In the genomic region with DNA sequence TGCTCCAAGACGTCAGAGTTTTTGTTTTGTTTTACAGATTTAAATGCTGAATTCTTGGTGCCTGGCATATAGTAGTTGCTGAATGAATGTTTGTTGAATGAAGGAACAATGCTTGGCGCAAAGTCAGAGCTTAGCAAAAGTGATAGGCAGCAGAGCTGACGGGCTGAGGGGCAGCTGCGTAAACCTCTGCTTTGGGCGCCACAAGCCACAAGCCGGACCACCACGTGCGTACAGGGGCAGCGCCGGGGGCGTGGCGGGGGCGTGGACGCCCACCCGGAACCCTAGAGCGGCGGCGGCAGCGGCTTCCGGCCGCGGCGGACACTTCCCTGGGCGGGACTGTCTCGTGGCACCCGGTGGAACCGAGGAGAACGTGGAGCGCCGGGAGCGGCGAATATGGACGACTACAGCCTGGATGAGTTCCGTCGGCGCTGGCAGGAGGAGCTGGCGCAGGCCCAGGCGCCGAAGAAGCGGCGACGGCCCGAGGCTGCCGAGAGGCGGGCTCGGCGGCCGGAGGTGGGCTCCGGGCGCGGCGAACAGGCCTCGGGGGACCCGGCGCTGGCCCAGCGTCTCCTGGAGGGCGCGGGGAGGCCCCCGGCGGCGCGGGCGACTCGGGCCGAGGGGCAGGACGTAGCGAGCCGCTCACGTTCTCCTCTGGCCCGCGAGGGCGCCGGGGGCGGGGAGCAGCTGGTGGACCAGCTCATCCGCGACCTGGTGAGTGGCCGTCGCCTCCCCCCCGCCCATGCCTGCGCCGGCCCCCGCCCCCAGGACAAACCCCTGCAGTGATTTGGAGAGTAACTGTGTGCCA, we compare ENCODE assay signal across 1 cellular context.
TF ChIP-seq lines count a peak whose summit lies in the region.

A gene with protein sequence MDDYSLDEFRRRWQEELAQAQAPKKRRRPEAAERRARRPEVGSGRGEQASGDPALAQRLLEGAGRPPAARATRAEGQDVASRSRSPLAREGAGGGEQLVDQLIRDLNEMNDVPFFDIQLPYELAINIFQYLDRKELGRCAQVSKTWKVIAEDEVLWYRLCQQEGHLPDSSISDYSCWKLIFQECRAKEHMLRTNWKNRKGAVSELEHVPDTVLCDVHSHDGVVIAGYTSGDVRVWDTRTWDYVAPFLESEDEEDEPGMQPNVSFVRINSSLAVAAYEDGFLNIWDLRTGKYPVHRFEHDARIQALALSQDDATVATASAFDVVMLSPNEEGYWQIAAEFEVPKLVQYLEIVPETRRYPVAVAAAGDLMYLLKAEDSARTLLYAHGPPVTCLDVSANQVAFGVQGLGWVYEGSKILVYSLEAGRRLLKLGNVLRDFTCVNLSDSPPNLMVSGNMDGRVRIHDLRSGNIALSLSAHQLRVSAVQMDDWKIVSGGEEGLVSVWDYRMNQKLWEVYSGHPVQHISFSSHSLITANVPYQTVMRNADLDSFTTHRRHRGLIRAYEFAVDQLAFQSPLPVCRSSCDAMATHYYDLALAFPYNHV (plus strand): TSS at position 306 of the 805 bp plus-strand sequence. CDS start 88 bp downstream, at position 394.

TF ChIP-seq in HepG2, 621 proteins besides CTCF, POLR2A, EP300 and RAD21 (continued from another document and continues in another):
- TF ChIP-seq, protein P1, sequence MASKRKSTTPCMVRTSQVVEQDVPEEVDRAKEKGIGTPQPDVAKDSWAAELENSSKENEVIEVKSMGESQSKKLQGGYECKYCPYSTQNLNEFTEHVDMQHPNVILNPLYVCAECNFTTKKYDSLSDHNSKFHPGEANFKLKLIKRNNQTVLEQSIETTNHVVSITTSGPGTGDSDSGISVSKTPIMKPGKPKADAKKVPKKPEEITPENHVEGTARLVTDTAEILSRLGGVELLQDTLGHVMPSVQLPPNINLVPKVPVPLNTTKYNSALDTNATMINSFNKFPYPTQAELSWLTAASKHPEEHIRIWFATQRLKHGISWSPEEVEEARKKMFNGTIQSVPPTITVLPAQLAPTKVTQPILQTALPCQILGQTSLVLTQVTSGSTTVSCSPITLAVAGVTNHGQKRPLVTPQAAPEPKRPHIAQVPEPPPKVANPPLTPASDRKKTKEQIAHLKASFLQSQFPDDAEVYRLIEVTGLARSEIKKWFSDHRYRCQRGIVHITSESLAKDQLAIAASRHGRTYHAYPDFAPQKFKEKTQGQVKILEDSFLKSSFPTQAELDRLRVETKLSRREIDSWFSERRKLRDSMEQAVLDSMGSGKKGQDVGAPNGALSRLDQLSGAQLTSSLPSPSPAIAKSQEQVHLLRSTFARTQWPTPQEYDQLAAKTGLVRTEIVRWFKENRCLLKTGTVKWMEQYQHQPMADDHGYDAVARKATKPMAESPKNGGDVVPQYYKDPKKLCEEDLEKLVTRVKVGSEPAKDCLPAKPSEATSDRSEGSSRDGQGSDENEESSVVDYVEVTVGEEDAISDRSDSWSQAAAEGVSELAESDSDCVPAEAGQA (IDR thresholded peaks at IDR 0.05; ENCODE audit: low read depth) = no peak; the same call in 1 of the 2 replicates
- TF ChIP-seq, protein P1 (CRISPR knock-in tag; IDR thresholded peaks at IDR 0.05; ENCODE audit: borderline replicate concordance) = no peak
- TF ChIP-seq TOE1 (CRISPR knock-in tag; IDR thresholded peaks at IDR 0.05) = no peak
- no peak for TF ChIP-seq ZNF44 (CRISPR knock-in tag; IDR thresholded peaks at IDR 0.05)
- TF ChIP-seq KLF12 (CRISPR knock-in tag; IDR thresholded peaks at IDR 0.05; ENCODE audit: borderline replicate concordance) = peak; percentile 88; the same call in 1 of the 2 replicates
- TF ChIP-seq ZNF331 (CRISPR knock-in tag; IDR thresholded peaks at IDR 0.05) = peak; percentile 74
- TF ChIP-seq ZNF572 (CRISPR knock-in tag; IDR thresholded peaks at IDR 0.05) = 0 out of 2 replicates have a peak, but pooled peaks have one; percentile 59
- TF ChIP-seq FOXC1 (CRISPR knock-in tag; IDR thresholded peaks at IDR 0.05; ENCODE audit: borderline replicate concordance) = peak; percentile 50; the same call in 1 of the 2 replicates
- no peak for TF ChIP-seq HMG20B (CRISPR knock-in tag; conservative IDR thresholded peaks at IDR 0.05)
- TF ChIP-seq KDM5B (CRISPR knock-in tag; IDR thresholded peaks at IDR 0.05; ENCODE audit: borderline replicate concordance) = peak; percentile 89; the same call in 1 of the 2 replicates
- TF ChIP-seq, protein P2, sequence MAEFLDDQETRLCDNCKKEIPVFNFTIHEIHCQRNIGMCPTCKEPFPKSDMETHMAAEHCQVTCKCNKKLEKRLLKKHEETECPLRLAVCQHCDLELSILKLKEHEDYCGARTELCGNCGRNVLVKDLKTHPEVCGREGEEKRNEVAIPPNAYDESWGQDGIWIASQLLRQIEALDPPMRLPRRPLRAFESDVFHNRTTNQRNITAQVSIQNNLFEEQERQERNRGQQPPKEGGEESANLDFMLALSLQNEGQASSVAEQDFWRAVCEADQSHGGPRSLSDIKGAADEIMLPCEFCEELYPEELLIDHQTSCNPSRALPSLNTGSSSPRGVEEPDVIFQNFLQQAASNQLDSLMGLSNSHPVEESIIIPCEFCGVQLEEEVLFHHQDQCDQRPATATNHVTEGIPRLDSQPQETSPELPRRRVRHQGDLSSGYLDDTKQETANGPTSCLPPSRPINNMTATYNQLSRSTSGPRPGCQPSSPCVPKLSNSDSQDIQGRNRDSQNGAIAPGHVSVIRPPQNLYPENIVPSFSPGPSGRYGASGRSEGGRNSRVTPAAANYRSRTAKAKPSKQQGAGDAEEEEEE (CRISPR knock-in tag; IDR thresholded peaks at IDR 0.05; ENCODE audit: borderline replicate concordance) = no peak
- peak; percentile 76 for TF ChIP-seq ZFP36L1 (CRISPR knock-in tag; IDR thresholded peaks at IDR 0.05)
- TF ChIP-seq, protein P3, sequence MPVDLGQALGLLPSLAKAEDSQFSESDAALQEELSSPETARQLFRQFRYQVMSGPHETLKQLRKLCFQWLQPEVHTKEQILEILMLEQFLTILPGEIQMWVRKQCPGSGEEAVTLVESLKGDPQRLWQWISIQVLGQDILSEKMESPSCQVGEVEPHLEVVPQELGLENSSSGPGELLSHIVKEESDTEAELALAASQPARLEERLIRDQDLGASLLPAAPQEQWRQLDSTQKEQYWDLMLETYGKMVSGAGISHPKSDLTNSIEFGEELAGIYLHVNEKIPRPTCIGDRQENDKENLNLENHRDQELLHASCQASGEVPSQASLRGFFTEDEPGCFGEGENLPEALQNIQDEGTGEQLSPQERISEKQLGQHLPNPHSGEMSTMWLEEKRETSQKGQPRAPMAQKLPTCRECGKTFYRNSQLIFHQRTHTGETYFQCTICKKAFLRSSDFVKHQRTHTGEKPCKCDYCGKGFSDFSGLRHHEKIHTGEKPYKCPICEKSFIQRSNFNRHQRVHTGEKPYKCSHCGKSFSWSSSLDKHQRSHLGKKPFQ (CRISPR knock-in tag; IDR thresholded peaks at IDR 0.05; ENCODE audit: insufficient replicate concordance) = peak; percentile 36
- TF ChIP-seq POGZ (CRISPR knock-in tag; IDR thresholded peaks at IDR 0.05) = peak; percentile 82
- TF ChIP-seq NR2F2 (IDR thresholded peaks at IDR 0.05; ENCODE audit: borderline replicate concordance, low read depth) = no peak; the same call in 1 of the 2 replicates
- peak; percentile 52; the same call in 1 of the 2 replicates for TF ChIP-seq MTF1 (CRISPR knock-in tag; IDR thresholded peaks at IDR 0.05)
- TF ChIP-seq, protein P4, sequence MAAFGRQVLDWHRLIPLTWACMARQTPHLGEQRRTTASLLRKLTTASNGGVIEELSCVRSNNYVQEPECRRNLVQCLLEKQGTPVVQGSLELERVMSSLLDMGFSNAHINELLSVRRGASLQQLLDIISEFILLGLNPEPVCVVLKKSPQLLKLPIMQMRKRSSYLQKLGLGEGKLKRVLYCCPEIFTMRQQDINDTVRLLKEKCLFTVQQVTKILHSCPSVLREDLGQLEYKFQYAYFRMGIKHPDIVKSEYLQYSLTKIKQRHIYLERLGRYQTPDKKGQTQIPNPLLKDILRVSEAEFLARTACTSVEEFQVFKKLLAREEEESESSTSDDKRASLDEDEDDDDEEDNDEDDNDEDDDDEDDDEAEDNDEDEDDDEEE (CRISPR knock-in tag; IDR thresholded peaks at IDR 0.05) = no peak
- no peak for TF ChIP-seq MZF1 (CRISPR knock-in tag; IDR thresholded peaks at IDR 0.05; ENCODE audit: borderline replicate concordance)
- TF ChIP-seq PHF8 (CRISPR knock-in tag; IDR thresholded peaks at IDR 0.05) = peak; percentile 92
- TF ChIP-seq SIX1 (CRISPR knock-in tag; IDR thresholded peaks at IDR 0.05; ENCODE audit: borderline replicate concordance) = no peak
- TF ChIP-seq ARNT (IDR thresholded peaks at IDR 0.05) = no peak
- TF ChIP-seq, protein P5, sequence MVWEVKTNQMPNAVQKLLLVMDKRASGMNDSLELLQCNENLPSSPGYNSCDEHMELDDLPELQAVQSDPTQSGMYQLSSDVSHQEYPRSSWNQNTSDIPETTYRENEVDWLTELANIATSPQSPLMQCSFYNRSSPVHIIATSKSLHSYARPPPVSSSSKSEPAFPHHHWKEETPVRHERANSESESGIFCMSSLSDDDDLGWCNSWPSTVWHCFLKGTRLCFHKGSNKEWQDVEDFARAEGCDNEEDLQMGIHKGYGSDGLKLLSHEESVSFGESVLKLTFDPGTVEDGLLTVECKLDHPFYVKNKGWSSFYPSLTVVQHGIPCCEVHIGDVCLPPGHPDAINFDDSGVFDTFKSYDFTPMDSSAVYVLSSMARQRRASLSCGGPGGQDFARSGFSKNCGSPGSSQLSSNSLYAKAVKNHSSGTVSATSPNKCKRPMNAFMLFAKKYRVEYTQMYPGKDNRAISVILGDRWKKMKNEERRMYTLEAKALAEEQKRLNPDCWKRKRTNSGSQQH (CRISPR knock-in tag; IDR thresholded peaks at IDR 0.05; ENCODE audit: low read depth) = no peak
- TF ChIP-seq, protein P6, sequence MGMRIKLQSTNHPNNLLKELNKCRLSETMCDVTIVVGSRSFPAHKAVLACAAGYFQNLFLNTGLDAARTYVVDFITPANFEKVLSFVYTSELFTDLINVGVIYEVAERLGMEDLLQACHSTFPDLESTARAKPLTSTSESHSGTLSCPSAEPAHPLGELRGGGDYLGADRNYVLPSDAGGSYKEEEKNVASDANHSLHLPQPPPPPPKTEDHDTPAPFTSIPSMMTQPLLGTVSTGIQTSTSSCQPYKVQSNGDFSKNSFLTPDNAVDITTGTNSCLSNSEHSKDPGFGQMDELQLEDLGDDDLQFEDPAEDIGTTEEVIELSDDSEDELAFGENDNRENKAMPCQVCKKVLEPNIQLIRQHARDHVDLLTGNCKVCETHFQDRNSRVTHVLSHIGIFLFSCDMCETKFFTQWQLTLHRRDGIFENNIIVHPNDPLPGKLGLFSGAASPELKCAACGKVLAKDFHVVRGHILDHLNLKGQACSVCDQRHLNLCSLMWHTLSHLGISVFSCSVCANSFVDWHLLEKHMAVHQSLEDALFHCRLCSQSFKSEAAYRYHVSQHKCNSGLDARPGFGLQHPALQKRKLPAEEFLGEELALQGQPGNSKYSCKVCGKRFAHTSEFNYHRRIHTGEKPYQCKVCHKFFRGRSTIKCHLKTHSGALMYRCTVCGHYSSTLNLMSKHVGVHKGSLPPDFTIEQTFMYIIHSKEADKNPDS (CRISPR knock-in tag; IDR thresholded peaks at IDR 0.05) = no peak
- TF ChIP-seq, protein P7, sequence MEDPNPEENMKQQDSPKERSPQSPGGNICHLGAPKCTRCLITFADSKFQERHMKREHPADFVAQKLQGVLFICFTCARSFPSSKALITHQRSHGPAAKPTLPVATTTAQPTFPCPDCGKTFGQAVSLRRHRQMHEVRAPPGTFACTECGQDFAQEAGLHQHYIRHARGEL (CRISPR knock-in tag; IDR thresholded peaks at IDR 0.05) = no peak
- TF ChIP-seq ZNF746 (CRISPR knock-in tag; IDR thresholded peaks at IDR 0.05) = no peak
- TF ChIP-seq TEAD3 (CRISPR knock-in tag; optimal IDR thresholded peaks at IDR 0.05; ENCODE audit: borderline replicate concordance) = peak; percentile 26
- TF ChIP-seq, protein P8, sequence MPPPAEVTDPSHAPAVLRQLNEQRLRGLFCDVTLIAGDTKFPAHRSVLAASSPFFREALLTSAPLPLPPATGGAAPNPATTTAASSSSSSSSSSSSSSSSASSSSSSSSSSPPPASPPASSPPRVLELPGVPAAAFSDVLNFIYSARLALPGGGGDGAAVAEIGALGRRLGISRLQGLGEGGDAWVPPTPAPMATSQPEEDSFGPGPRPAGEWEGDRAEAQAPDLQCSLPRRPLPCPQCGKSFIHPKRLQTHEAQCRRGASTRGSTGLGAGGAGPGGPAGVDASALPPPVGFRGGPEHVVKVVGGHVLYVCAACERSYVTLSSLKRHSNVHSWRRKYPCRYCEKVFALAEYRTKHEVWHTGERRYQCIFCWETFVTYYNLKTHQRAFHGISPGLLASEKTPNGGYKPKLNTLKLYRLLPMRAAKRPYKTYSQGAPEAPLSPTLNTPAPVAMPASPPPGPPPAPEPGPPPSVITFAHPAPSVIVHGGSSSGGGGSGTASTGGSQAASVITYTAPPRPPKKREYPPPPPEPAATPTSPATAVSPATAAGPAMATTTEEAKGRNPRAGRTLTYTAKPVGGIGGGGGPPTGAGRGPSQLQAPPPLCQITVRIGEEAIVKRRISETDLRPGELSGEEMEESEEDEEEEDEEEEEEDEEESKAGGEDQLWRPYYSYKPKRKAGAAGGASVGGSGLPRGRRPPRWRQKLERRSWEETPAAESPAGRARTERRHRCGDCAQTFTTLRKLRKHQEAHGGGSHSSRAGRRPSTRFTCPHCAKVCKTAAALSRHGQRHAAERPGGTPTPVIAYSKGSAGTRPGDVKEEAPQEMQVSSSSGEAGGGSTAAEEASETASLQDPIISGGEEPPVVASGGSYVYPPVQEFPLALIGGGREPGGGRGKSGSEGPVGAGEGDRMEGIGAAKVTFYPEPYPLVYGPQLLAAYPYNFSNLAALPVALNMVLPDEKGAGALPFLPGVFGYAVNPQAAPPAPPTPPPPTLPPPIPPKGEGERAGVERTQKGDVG (CRISPR knock-in tag; IDR thresholded peaks at IDR 0.05; ENCODE audit: borderline replicate concordance) = 0 out of 2 replicates have a peak, but pooled peaks have one; percentile 35
- TF ChIP-seq ZNF251 (CRISPR knock-in tag; IDR thresholded peaks at IDR 0.05) = no peak
- peak; percentile 99 for TF ChIP-seq ZBTB7B (CRISPR knock-in tag; IDR thresholded peaks at IDR 0.05)
